In the genomic region with DNA sequence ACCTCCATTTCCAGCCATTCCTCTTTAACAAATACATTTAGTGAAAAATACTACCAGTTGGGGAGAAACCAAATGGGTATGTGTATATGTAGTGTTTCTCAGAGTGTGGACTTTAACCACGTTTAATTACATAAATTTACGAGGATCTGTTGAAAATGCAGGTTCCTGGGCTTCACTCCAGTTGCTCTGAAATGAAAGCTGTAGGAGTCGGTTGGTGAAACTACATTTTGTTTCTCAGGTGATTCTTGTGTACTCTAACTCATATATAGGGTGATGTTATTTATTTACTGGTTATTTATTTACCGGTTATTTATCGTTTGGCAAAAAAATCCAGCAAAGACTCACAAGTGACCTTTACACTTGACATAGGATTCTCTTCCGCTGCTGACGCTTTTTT, we compare ENCODE assay signal across 8 cellular contexts. TPM values are rescaled to one million over a fixed set of nuclear protein-coding genes. Genes with fewer than 3 reads are reported as not detected.
A peak's percentile ranks its signal among the peaks of the same experiment; 100 is the strongest.
DNase-seq lines count a peak whose midpoint lies in the region; ATAC-seq and TF ChIP-seq lines count a peak whose summit lies in the region.

No MANE protein-coding gene starts in this region.

- H3K4me2 ChIP-seq in PC-3 (ENCODE audit: low read length) = peak overlapping the region; percentile 87

- H3K9me3 Mint-ChIP-seq in stimulated activated naive CD8-positive, alpha-beta T cell treated with anti-CD3 and anti-CD28 coated beads, Interleukin-15, amount 100 ng/mL, for 72 hours = no peaks in the 10 kb centered on the region

- H3K9me3 ChIP-seq in left ventricle myocardium inferior (replicated peaks) (no peaks in the 10 kb centered on the region), PC-3 (ENCODE audit: low read length) (no peaks in the 10 kb centered on the region)

- peak overlapping the region; percentile 95 for H3K27ac ChIP-seq in left ventricle myocardium inferior (replicated peaks)
- peak overlapping the region; percentile 74 for H3K27ac ChIP-seq in PC-3 (ENCODE audit: low read length)

- BruUV-seq in PC-3 (replicated peaks; lab: Mats Ljungman, UMichigan) = no TSS peak

- peak overlapping the region; percentile 92 for H3K4me3 ChIP-seq in left ventricle myocardium inferior
- H3K4me3 ChIP-seq in PC-3 (ENCODE audit: low read length) = peak overlapping the region; percentile 65
- H3K4me3 ChIP-seq in fibroblast of mammary gland (ENCODE audit: control insufficient read depth, low read depth, low read length) = peak overlapping the region; percentile 40

- peaks cover 11% of the 10 kb centered on the region; the same call in 1 of the 2 replicates for H4K20me1 ChIP-seq in PC-3 (ENCODE audit: low read length)

- peaks cover 43% of the 10 kb centered on the region for H3K4me1 Mint-ChIP-seq in stimulated activated naive CD8-positive, alpha-beta T cell treated with anti-CD3 and anti-CD28 coated beads, Interleukin-15, amount 100 ng/mL, for 72 hours

- no peak for TF ChIP-seq CTCF in left ventricle myocardium inferior (IDR thresholded peaks at IDR 0.05; ENCODE audit: borderline replicate concordance)
- no peak for TF ChIP-seq CTCF in PC-3 (conservative IDR thresholded peaks at IDR 0.05; ENCODE audit: low read depth, low read length)
- TF ChIP-seq CTCF in fibroblast of mammary gland (conservative IDR thresholded peaks at IDR 0.05; ENCODE audit: control insufficient read depth, insufficient read depth, low read depth, low read length) = no peak

- H3K4me1 ChIP-seq in left ventricle myocardium inferior = peaks cover 50% of the 10 kb centered on the region
- peaks cover 18% of the 10 kb centered on the region for H3K4me1 ChIP-seq in PC-3 (ENCODE audit: insufficient read depth, low read length)

- no peaks in the 10 kb centered on the region for H3K9me2 ChIP-seq in PC-3 (replicated peaks; ENCODE audit: low read length)

- no peaks in the 10 kb centered on the region for H3K27me3 Mint-ChIP-seq in stimulated activated naive CD8-positive, alpha-beta T cell treated with anti-CD3 and anti-CD28 coated beads, Interleukin-15, amount 100 ng/mL, for 72 hours

- DNase-seq in left ventricle myocardium inferior (no peak), left cardiac atrium (no peak), PC-3 (no peak), fibroblast of mammary gland (ENCODE audit: low read depth) (no peak), NCI-H2196 treated with DMSO at 0.1 percent for 48 hours (lab: John Stamatoyannopoulos, UW; ENCODE audit: unreplicated experiment) (no peak), DMS 273 treated with DMSO at 0.1 percent for 48 hours (lab: John Stamatoyannopoulos, UW) (no peak)
- no peak for DNase-seq in stimulated activated naive CD8-positive, alpha-beta T cell treated with anti-CD3 and anti-CD28 coated beads, Interleukin-15, amount 100 ng/mL, for 72 hours
- DNase-seq in activated effector memory CD4-positive, alpha-beta T cell treated with Interleukin-2 at 50 U/mL for 16 hours = no peak

- POLR2A ChIA-PET in PC-3 (lab: Charles Lee; ENCODE audit: unreplicated experiment) = no interaction called here

- H3K27me3 ChIP-seq in left ventricle myocardium inferior (ENCODE audit: low read depth) (no peaks in the 10 kb centered on the region), PC-3 (ENCODE audit: low read length) (no peaks in the 10 kb centered on the region)

- intact Hi-C loops in left ventricle myocardium inferior (cut with micrococcal nuclease) = no loop called here
- intact Hi-C loops in left cardiac atrium (cut with DNase I) = no loop called here
- intact Hi-C loops in PC-3 (cut with micrococcal nuclease) = loop anchor here (1.0 to 10.0 kb wide), 4 partner anchors 37 to 95 kb away; no protein-coding TSS in a partner anchor

- peak overlapping the region; percentile 36 to 98 for H3K4me3 Mint-ChIP-seq in stimulated activated naive CD8-positive, alpha-beta T cell treated with anti-CD3 and anti-CD28 coated beads, Interleukin-15, amount 100 ng/mL, for 72 hours

- H3K36me3 ChIP-seq in left ventricle myocardium inferior = peaks cover 12% of the 10 kb centered on the region
- H3K36me3 ChIP-seq in PC-3 (ENCODE audit: low read depth, low read length) = peaks cover 18% of the 10 kb centered on the region

- peak overlapping the region; percentile 92 for H2AFZ ChIP-seq in PC-3 (ENCODE audit: low read length)

- ATAC-seq in left cardiac atrium (no peak), PC-3 (no peak; the same call in 1 of the 2 replicates)
- no peak for ATAC-seq in stimulated activated naive CD8-positive, alpha-beta T cell treated with anti-CD3 and anti-CD28 coated beads, Interleukin-15, amount 100 ng/mL, for 72 hours

- H3K9ac ChIP-seq in PC-3 (ENCODE audit: low read length) = peak overlapping the region; percentile 57

- CTCF ChIA-PET in PC-3 (lab: Charles Lee) = no interaction called here

- peaks cover 44% of the 10 kb centered on the region for H3K79me2 ChIP-seq in PC-3 (ENCODE audit: low read length)

- H3F3A ChIP-seq in PC-3 (ENCODE audit: low read length, unreplicated experiment) = no peaks in the 10 kb centered on the region

- peak overlapping the region in 1 of 2 donors; percentile 99 for H3K27ac Mint-ChIP-seq in stimulated activated naive CD8-positive, alpha-beta T cell treated with anti-CD3 and anti-CD28 coated beads, Interleukin-15, amount 100 ng/mL, for 72 hours

RNA-seq across cellular contexts. Expression of a gene that starts 0.4 kb away (rescaled TPM):
- total RNA-seq in left ventricle myocardium inferior = 27.8 TPM
- total RNA-seq in left cardiac atrium = 10 to 100 TPM; 33.6 to 33.7 TPM
- 22.2 and 23.7 TPM in 2 replicates for total RNA-seq in PC-3 (2014; rRNA removed)

Comparison
In these comparisons a context has a peak if more than half of its experiments do, and no peak if none do; other contexts are left out.
1. H3K4me3 ChIP-seq: peak in every context shown above with its lines; median percentile 92 in left ventricle myocardium inferior; 65 in PC-3; 40 in fibroblast of mammary gland.